ENCODE assay signal across 11 cellular contexts in the genomic region with DNA sequence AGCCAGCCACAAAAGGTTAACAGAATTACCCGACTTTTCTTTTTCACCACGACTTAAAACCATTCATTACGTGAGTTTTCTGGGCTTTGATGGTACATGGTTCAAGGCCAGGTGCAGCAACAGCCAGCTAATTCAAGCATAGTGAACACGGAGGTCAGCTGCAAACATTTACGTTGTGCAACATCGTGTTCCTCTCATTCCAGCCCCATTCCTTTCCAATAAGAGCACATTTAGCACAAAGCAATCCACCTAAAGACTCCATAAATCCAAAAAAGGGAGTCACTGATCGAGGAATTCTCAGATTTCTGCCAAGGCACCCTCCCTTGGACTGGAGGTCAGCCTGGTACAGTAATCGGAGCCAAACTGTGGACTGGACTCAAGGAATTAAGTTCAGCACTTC. TPM values are rescaled to one million over a fixed set of nuclear protein-coding genes. Genes with fewer than 3 reads are reported as not detected.
DNase-seq lines count a peak whose midpoint lies in the region; ATAC-seq and TF ChIP-seq lines count a peak whose summit lies in the region.
"Had no signal": no experiment of that assay in that cellular context is flagged by ENCODE, and none has a peak within 500 bp of the region (broad histone marks: within the 10 kb centered on the region; RNA-seq: fewer than 3 reads in every experiment).

No MANE protein-coding gene starts in this region.

- no peak for TF ChIP-seq CTCF in omental fat pad (IDR thresholded peaks at IDR 0.05)

- DNase-seq in Daoy (ENCODE audit: low read depth) (peak; percentile 61), M059J (ENCODE audit: low read depth) (peak; percentile 77), epidermal melanocyte (ENCODE audit: insufficient read length, low spot score) (peak; percentile 53), omental fat pad (ENCODE audit: low spot score) (no peak), T-helper 9 cell (no peak)
- DNase-seq in stimulated activated CD4-positive, alpha-beta T cell treated with anti-CD3 and anti-CD28 coated beads, Interleukin-4, amount 100 ng/mL, for 24 hours = no peak
- DNase-seq: amniotic stem cell; NCI-H748 treated with DMSO at 0.1 percent for 48 hours; stimulated activated CD4-positive, alpha-beta T cell treated with anti-CD3 and anti-CD28 coated beads, Interleukin-1b, Interleukin-23, amount 100 ng/mL, for 48 hours had no signal

- ATAC-seq in omental fat pad (ENCODE audit: low FRiP score) (peak; percentile 90), GM18870 (IDR thresholded peaks at IDR 0.05; ENCODE audit: unreplicated experiment) (no peak), HG03342 (IDR thresholded peaks at IDR 0.05; ENCODE audit: unreplicated experiment) (no peak)

RNA-seq across cellular contexts. Expression of a gene that starts 14.4 kb away (rescaled TPM):
- 171 and 173 TPM in 2 replicates for total RNA-seq in Daoy (2014; rRNA removed; shearing (Covaris generic))
- total RNA-seq in M059J (2014; rRNA removed; shearing (Covaris generic)) = 143 and 152 TPM in 2 replicates
- 10 to 100 TPM in 1 of 4 donors, 1 to 10 TPM in 3; 4.4 to 17.2 (median 6.8) TPM for total RNA-seq in omental fat pad

Comparison
In these comparisons a context has a peak if more than half of its experiments do, and no peak if none do; other contexts are left out.
1. DNase-seq: peak in Daoy (single experiment), M059J (single experiment) and epidermal melanocyte (single experiment); none in omental fat pad (single experiment), T-helper 9 cell (single experiment) and stimulated activated CD4-positive, alpha-beta T cell treated with anti-CD3 and anti-CD28 coated beads, Interleukin-4, amount 100 ng/mL, for 24 hours (single experiment).